In genomic region chr5:107104774-107105050, GRCh38 we compare ENCODE assay signal across 10 cellular contexts.
A peak's percentile ranks its signal among the peaks of the same experiment; 100 is the strongest.
DNase-seq lines count a peak whose midpoint lies in the region; ATAC-seq lines count a peak whose summit lies in the region.
"Had no signal": no experiment of that assay in that cellular context is flagged by ENCODE, and none has a peak within 500 bp of the region (broad histone marks: within the 10 kb centered on the region; RNA-seq: fewer than 3 reads in every experiment).

No MANE protein-coding gene starts in this region.

- H3K4me3 ChIP-seq in iPS DF 6.9 (ENCODE audit: low read length), result no peak overlapping the region
- H3K4me3 ChIP-seq: sigmoid colon, tibial nerve had no signal

- peak; percentile 87 for ATAC-seq in GM21529 (IDR thresholded peaks at IDR 0.05; ENCODE audit: unreplicated experiment)
- ATAC-seq in effector memory CD8-positive, alpha-beta T cell (replicated peaks), result no peak
- ATAC-seq in activated CD4-positive, CD25-positive, alpha-beta regulatory T cell treated with anti-CD3 and anti-CD28 coated beads, Interleukin-2, amount 50 U/mL, for 24 hours, result no peak

- H3K27me3 Mint-ChIP-seq in effector memory CD8-positive, alpha-beta T cell, result peaks cover 9 to 13% of the 10 kb centered on the region in 2 donors
- H3K27me3 Mint-ChIP-seq in activated T-cell treated with anti-CD3 and anti-CD28 coated beads, Interleukin-2, amount 50 U/mL, for 24 hours, result no peaks in the 10 kb centered on the region

- no peaks in the 10 kb centered on the region for H3K4me1 Mint-ChIP-seq in effector memory CD8-positive, alpha-beta T cell (ENCODE audit: low read depth in 2 of 2)
- no peaks in the 10 kb centered on the region for H3K4me1 Mint-ChIP-seq in activated T-cell treated with anti-CD3 and anti-CD28 coated beads, Interleukin-2, amount 50 U/mL, for 24 hours (ENCODE audit: low read depth)

- WGBS in iPS DF 6.9 (ENCODE audit: insufficient coverage, insufficient read length), result no CpG with 5 or more reads among the region's 3 CpGs

- no peaks in the 10 kb centered on the region for H3K36me3 Mint-ChIP-seq in effector memory CD8-positive, alpha-beta T cell (ENCODE audit: insufficient read depth)
- no peaks in the 10 kb centered on the region for H3K36me3 Mint-ChIP-seq in activated T-cell treated with anti-CD3 and anti-CD28 coated beads, Interleukin-2, amount 50 U/mL, for 24 hours (ENCODE audit: low read depth)

- H3K9me3 Mint-ChIP-seq in effector memory CD8-positive, alpha-beta T cell, result no peaks in the 10 kb centered on the region
- peaks cover 4% of the 10 kb centered on the region for H3K9me3 Mint-ChIP-seq in activated T-cell treated with anti-CD3 and anti-CD28 coated beads, Interleukin-2, amount 50 U/mL, for 24 hours

- no peaks in the 10 kb centered on the region for H3K36me3 ChIP-seq in iPS DF 6.9 (ENCODE audit: control insufficient read depth, insufficient read depth, low read length)
- H3K36me3 ChIP-seq: sigmoid colon, tibial nerve had no signal

- 0 out of 2 replicates have a peak, but pooled peaks cover 2% of the 10 kb centered on the region for H3K4me1 ChIP-seq in iPS DF 6.9 (ENCODE audit: control insufficient read depth, insufficient read depth, low read length)
- H3K4me1 ChIP-seq: sigmoid colon, tibial nerve had no signal

- no peak overlapping the region for H3K27ac ChIP-seq in iPS DF 6.9 (ENCODE audit: low read length)
- H3K27ac ChIP-seq: sigmoid colon, tibial nerve had no signal

- DNase-seq in ELR (ENCODE audit: low read depth), result peak; percentile 28
- DNase-seq in NCI-H82 treated with DMSO at 0.1 percent for 48 hours (lab: John Stamatoyannopoulos, UW; ENCODE audit: unreplicated experiment), result peak; percentile 46
- peak; percentile 4 for DNase-seq in iPS DF 6.9 (ENCODE audit: low read depth, low spot score)
- no peak for DNase-seq in effector memory CD8-positive, alpha-beta T cell
- no peak for DNase-seq in activated T-cell treated with anti-CD3 and anti-CD28 coated beads, Interleukin-2, amount 50 U/mL, for 24 hours
- DNase-seq in NCI-H1930 (lab: John Stamatoyannopoulos, UW), result no peak
- DNase-seq: sigmoid colon had no signal

- H3K9me3 ChIP-seq in iPS DF 6.9 (ENCODE audit: control insufficient read depth, insufficient read depth, low read length), result no peaks in the 10 kb centered on the region
- H3K9me3 ChIP-seq: sigmoid colon had no signal

- no peaks in the 10 kb centered on the region for H3K27me3 ChIP-seq in iPS DF 6.9 (ENCODE audit: control insufficient read depth, insufficient read depth, low read length)
- H3K27me3 ChIP-seq: sigmoid colon, tibial nerve had no signal

- H3K4me3 Mint-ChIP-seq in effector memory CD8-positive, alpha-beta T cell, result no peak overlapping the region
- no peak overlapping the region for H3K4me3 Mint-ChIP-seq in activated T-cell treated with anti-CD3 and anti-CD28 coated beads, Interleukin-2, amount 50 U/mL, for 24 hours

- H3K27ac Mint-ChIP-seq in effector memory CD8-positive, alpha-beta T cell, result no peak overlapping the region
- H3K27ac Mint-ChIP-seq in activated T-cell treated with anti-CD3 and anti-CD28 coated beads, Interleukin-2, amount 50 U/mL, for 24 hours, result no peak overlapping the region

Comparison
In these comparisons a context has a peak if more than half of its experiments do, and no peak if none do; other contexts are left out.
1. DNase-seq: peak in ELR (single experiment), NCI-H82 treated with DMSO at 0.1 percent for 48 hours (single experiment) and iPS DF 6.9 (single experiment); none in effector memory CD8-positive, alpha-beta T cell (0 of 3), activated T-cell treated with anti-CD3 and anti-CD28 coated beads, Interleukin-2, amount 50 U/mL, for 24 hours (single experiment) and NCI-H1930 (0 of 2).